1 cellular context compared by ENCODE assay signal in the genomic region with DNA sequence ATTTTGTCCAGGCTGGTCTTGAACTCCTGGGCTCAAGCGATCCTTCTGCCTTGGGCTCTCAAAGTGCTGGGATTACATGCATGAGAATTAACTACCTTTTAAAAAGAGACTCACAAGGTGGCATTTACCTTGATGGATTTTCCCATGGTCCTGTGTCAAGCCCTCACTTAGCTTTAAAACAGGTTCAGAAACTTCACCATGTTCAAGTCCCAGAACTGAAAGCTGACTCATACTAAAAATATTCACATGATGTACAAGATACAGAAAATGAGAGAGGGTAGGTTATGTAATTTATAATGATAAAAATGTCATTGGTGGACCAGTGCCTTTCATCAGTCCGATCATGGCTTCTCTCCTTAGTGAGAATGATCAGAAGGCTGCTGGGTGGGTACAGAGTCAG.
TF ChIP-seq lines count a peak whose summit lies in the region.

No MANE protein-coding gene starts in this region.

TF ChIP-seq in K562, 482 proteins besides CTCF, POLR2A, EP300 and RAD21:
- TF ChIP-seq TGIF2 (CRISPR knock-in tag; IDR thresholded peaks at IDR 0.05) = no peak
- TF ChIP-seq, protein P1, sequence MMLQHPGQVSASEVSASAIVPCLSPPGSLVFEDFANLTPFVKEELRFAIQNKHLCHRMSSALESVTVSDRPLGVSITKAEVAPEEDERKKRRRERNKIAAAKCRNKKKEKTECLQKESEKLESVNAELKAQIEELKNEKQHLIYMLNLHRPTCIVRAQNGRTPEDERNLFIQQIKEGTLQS (IDR thresholded peaks at IDR 0.05) = peak; percentile 59; the same call in 1 of the 2 replicates
- TF ChIP-seq, protein P1 (CRISPR knock-in tag; conservative IDR thresholded peaks at IDR 0.05) = no peak
- TF ChIP-seq FOSL1 (tag; conservative IDR thresholded peaks at IDR 0.05) = peak; percentile 57
- TF ChIP-seq JUND (IDR thresholded peaks at IDR 0.05; ENCODE audit: borderline replicate concordance, low read depth, low read length) = peak; percentile 58; the same call in 1 of the 2 replicates
- peak; percentile 39; the same call in 1 of the 3 replicates for TF ChIP-seq JUND (tag; IDR thresholded peaks at IDR 0.05; ENCODE audit: borderline replicate concordance, low read depth, low read length)
- TF ChIP-seq ZNF316 (IDR thresholded peaks at IDR 0.05) = 0 out of 2 replicates have a peak, but pooled peaks have one; percentile 23
